In genomic region chr7:43784030-43785001, GRCh38 we compare ENCODE assay signal across 8 cellular contexts. TPM values are rescaled to one million over a fixed set of nuclear protein-coding genes. Genes with fewer than 3 reads are reported as not detected.
DNase-seq lines count a peak whose midpoint lies in the region; ATAC-seq and TF ChIP-seq lines count a peak whose summit lies in the region.

No MANE protein-coding gene starts in this region.

- TF ChIP-seq EP300 in gastroesophageal sphincter (IDR thresholded peaks at IDR 0.05): no peak

- H3K27ac ChIP-seq in gastroesophageal sphincter: peak overlapping the region in 3 of 4 donors; percentile 52 to 68 (median 57)
- H3K27ac ChIP-seq in right cardiac atrium (ENCODE audit: low read length): no peak overlapping the region

- peaks cover 0 to 30% of the 10 kb centered on the region in 2 donors for H3K36me3 ChIP-seq in gastroesophageal sphincter

- 79 to 81% methylated on average over 4 to 11 of the region's 13 CpGs for WGBS in gastroesophageal sphincter (ENCODE audit: low coverage in 1 of 2), 2 donors
- WGBS in right cardiac atrium: 90% methylated on average over 13 of the region's 13 CpGs

- no peaks in the 10 kb centered on the region for H3K27me3 ChIP-seq in gastroesophageal sphincter
- H3K27me3 ChIP-seq in right cardiac atrium (ENCODE audit: control insufficient read depth, insufficient read depth): no peaks in the 10 kb centered on the region

- peak; percentile 93 for ATAC-seq in HG03442 (IDR thresholded peaks at IDR 0.05; ENCODE audit: unreplicated experiment)
- ATAC-seq in gastroesophageal sphincter: no peak
- no peak for ATAC-seq in right cardiac atrium

- peaks cover 0 to 57% (median 7%) of the 10 kb centered on the region in 3 donors for H3K4me1 ChIP-seq in gastroesophageal sphincter
- no peaks in the 10 kb centered on the region for H3K4me1 ChIP-seq in right cardiac atrium (ENCODE audit: control insufficient read depth, insufficient read depth, low read length)

- H3K9me3 ChIP-seq in gastroesophageal sphincter: no peaks in the 10 kb centered on the region
- H3K9me3 ChIP-seq in right cardiac atrium (ENCODE audit: control insufficient read depth, low read length): no peaks in the 10 kb centered on the region

- H3K4me3 ChIP-seq in GM12865 (ENCODE audit: low read depth, low read length) (no peak overlapping the region), gastroesophageal sphincter (no peak overlapping the region), right cardiac atrium (ENCODE audit: low read length) (no peak overlapping the region)

- DNase-seq in GM12865 (ENCODE audit: low read depth) (peak; percentile 86), GM20000 (ENCODE audit: low spot score) (peak; percentile 57), NCI-H526 (lab: John Stamatoyannopoulos, UW) (no peak), hippocampal formation (lab: John Stamatoyannopoulos, UW) (no peak), right cardiac atrium (no peak)
- no peak for DNase-seq in central memory CD4-positive, alpha-beta T cell

- no peak for TF ChIP-seq POLR2A in gastroesophageal sphincter (IDR thresholded peaks at IDR 0.05)

- TF ChIP-seq CTCF in GM12865 (IDR thresholded peaks at IDR 0.05; ENCODE audit: insufficient read depth, low read depth, low read length, missing control alignments): no peak
- TF ChIP-seq CTCF in GM20000 (IDR thresholded peaks at IDR 0.05; ENCODE audit: extremely low read depth, missing control alignments): no peak
- TF ChIP-seq CTCF in gastroesophageal sphincter (IDR thresholded peaks at IDR 0.05): no peak

- intact Hi-C loops in right cardiac atrium (cut with DNase I): no loop called here

RNA-seq across cellular contexts. Expression of gene BLVRA, which starts 25.8 kb away (rescaled TPM):
- 100 to 1,000 TPM in 2 of 4 donors, 10 to 100 TPM in 2; 65.6 to 113 (median 92.6) TPM for total RNA-seq in gastroesophageal sphincter
- 10 to 100 TPM; 29.5 to 50.9 (median 44.4) TPM for total RNA-seq in right cardiac atrium
- 57.4 TPM for polyA plus RNA-seq in right cardiac atrium

RNA-seq across cellular contexts. Expression of gene COA1, which starts 55.0 kb away (rescaled TPM):
- total RNA-seq in gastroesophageal sphincter: 10 to 100 TPM; 20.6 to 48.9 (median 33.2) TPM
- total RNA-seq in right cardiac atrium: 10 to 100 TPM; 53.3 to 66.3 (median 60.6) TPM
- polyA plus RNA-seq in right cardiac atrium: 78.6 TPM

Comparison
In these comparisons a context has a peak if more than half of its experiments do, and no peak if none do; other contexts are left out.
1. DNase-seq: peak in GM12865 (single experiment) and GM20000 (single experiment); none in NCI-H526 (0 of 2), hippocampal formation (0 of 2), right cardiac atrium (0 of 3) and central memory CD4-positive, alpha-beta T cell (single experiment).